Comparison of ENCODE assay signal across 1 cellular context in genomic region chr11:31050061-31050790, GRCh38.
TF ChIP-seq lines count a peak whose summit lies in the region.

No MANE protein-coding gene starts in this region.

TF ChIP-seq in HEK293, 187 proteins besides CTCF, POLR2A, EP300 and RAD21:
- TF ChIP-seq ZNF449 (tag by site-specific recombination; IDR thresholded peaks at IDR 0.05) (no peak), ZNF776 (tag by site-specific recombination; IDR thresholded peaks at IDR 0.05; ENCODE audit: borderline replicate concordance) (no peak), BCL6B (tag by site-specific recombination; IDR thresholded peaks at IDR 0.05) (0 out of 2 replicates have a peak, but pooled peaks have one; percentile 33), ZNF19 (tag by site-specific recombination; IDR thresholded peaks at IDR 0.05; ENCODE audit: low read depth) (no peak), ZNF184 (tag by site-specific recombination; IDR thresholded peaks at IDR 0.05) (no peak), ZBTB49 (tag by site-specific recombination; IDR thresholded peaks at IDR 0.05; ENCODE audit: low read depth) (no peak)
